1 cellular context compared by ENCODE assay signal in the genomic region with DNA sequence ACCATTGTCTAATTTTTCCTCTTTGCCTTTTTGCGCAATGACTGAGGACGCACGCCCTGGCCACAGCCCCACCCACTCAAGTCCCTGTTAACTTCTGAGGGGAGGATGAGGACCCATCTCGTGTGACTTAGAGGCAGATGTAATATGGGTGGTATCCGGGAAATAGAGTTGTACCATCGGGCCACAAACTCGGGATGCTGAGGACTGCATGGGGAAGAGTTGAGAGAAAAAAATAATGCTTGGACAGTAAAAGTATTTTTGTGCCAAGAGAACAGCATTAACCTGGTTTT.
A peak's percentile ranks its signal among the peaks of the same experiment; 100 is the strongest.
TF ChIP-seq lines count a peak whose summit lies in the region.

No MANE protein-coding gene starts in this region.

TF ChIP-seq in K562, 482 proteins besides CTCF, POLR2A, EP300 and RAD21 (continued from another document):
- TF ChIP-seq, protein P1, sequence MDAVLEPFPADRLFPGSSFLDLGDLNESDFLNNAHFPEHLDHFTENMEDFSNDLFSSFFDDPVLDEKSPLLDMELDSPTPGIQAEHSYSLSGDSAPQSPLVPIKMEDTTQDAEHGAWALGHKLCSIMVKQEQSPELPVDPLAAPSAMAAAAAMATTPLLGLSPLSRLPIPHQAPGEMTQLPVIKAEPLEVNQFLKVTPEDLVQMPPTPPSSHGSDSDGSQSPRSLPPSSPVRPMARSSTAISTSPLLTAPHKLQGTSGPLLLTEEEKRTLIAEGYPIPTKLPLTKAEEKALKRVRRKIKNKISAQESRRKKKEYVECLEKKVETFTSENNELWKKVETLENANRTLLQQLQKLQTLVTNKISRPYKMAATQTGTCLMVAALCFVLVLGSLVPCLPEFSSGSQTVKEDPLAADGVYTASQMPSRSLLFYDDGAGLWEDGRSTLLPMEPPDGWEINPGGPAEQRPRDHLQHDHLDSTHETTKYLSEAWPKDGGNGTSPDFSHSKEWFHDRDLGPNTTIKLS (IDR thresholded peaks at IDR 0.05; ENCODE audit: borderline replicate concordance, low read depth), result peak; percentile 23; the same call in 1 of the 2 replicates
- TF ChIP-seq, protein P2, sequence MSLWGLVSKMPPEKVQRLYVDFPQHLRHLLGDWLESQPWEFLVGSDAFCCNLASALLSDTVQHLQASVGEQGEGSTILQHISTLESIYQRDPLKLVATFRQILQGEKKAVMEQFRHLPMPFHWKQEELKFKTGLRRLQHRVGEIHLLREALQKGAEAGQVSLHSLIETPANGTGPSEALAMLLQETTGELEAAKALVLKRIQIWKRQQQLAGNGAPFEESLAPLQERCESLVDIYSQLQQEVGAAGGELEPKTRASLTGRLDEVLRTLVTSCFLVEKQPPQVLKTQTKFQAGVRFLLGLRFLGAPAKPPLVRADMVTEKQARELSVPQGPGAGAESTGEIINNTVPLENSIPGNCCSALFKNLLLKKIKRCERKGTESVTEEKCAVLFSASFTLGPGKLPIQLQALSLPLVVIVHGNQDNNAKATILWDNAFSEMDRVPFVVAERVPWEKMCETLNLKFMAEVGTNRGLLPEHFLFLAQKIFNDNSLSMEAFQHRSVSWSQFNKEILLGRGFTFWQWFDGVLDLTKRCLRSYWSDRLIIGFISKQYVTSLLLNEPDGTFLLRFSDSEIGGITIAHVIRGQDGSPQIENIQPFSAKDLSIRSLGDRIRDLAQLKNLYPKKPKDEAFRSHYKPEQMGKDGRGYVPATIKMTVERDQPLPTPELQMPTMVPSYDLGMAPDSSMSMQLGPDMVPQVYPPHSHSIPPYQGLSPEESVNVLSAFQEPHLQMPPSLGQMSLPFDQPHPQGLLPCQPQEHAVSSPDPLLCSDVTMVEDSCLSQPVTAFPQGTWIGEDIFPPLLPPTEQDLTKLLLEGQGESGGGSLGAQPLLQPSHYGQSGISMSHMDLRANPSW (CRISPR knock-in tag; IDR thresholded peaks at IDR 0.05), result 0 out of 2 replicates have a peak, but pooled peaks have one; percentile 18
- no peak for TF ChIP-seq NR1H2 (CRISPR knock-in tag; IDR thresholded peaks at IDR 0.05)
- TF ChIP-seq, protein P3, sequence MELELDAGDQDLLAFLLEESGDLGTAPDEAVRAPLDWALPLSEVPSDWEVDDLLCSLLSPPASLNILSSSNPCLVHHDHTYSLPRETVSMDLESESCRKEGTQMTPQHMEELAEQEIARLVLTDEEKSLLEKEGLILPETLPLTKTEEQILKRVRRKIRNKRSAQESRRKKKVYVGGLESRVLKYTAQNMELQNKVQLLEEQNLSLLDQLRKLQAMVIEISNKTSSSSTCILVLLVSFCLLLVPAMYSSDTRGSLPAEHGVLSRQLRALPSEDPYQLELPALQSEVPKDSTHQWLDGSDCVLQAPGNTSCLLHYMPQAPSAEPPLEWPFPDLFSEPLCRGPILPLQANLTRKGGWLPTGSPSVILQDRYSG (tag; conservative IDR thresholded peaks at IDR 0.05; ENCODE audit: low read depth), result 0 out of 2 replicates have a peak, but pooled peaks have one; percentile 22
- TF ChIP-seq RNF2 (IDR thresholded peaks at IDR 0.05), result no peak; the same call in 1 of the 2 replicates
- TF ChIP-seq, protein P4, sequence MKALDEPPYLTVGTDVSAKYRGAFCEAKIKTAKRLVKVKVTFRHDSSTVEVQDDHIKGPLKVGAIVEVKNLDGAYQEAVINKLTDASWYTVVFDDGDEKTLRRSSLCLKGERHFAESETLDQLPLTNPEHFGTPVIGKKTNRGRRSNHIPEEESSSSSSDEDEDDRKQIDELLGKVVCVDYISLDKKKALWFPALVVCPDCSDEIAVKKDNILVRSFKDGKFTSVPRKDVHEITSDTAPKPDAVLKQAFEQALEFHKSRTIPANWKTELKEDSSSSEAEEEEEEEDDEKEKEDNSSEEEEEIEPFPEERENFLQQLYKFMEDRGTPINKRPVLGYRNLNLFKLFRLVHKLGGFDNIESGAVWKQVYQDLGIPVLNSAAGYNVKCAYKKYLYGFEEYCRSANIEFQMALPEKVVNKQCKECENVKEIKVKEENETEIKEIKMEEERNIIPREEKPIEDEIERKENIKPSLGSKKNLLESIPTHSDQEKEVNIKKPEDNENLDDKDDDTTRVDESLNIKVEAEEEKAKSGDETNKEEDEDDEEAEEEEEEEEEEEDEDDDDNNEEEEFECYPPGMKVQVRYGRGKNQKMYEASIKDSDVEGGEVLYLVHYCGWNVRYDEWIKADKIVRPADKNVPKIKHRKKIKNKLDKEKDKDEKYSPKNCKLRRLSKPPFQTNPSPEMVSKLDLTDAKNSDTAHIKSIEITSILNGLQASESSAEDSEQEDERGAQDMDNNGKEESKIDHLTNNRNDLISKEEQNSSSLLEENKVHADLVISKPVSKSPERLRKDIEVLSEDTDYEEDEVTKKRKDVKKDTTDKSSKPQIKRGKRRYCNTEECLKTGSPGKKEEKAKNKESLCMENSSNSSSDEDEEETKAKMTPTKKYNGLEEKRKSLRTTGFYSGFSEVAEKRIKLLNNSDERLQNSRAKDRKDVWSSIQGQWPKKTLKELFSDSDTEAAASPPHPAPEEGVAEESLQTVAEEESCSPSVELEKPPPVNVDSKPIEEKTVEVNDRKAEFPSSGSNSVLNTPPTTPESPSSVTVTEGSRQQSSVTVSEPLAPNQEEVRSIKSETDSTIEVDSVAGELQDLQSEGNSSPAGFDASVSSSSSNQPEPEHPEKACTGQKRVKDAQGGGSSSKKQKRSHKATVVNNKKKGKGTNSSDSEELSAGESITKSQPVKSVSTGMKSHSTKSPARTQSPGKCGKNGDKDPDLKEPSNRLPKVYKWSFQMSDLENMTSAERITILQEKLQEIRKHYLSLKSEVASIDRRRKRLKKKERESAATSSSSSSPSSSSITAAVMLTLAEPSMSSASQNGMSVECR (CRISPR knock-in tag; IDR thresholded peaks at IDR 0.05), result peak; percentile 7; the same call in 1 of the 2 replicates
- no peak for TF ChIP-seq KDM1A (IDR thresholded peaks at IDR 0.05)
- TF ChIP-seq, protein P5, sequence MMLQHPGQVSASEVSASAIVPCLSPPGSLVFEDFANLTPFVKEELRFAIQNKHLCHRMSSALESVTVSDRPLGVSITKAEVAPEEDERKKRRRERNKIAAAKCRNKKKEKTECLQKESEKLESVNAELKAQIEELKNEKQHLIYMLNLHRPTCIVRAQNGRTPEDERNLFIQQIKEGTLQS (IDR thresholded peaks at IDR 0.05), result no peak
- TF ChIP-seq, protein P5 (CRISPR knock-in tag; conservative IDR thresholded peaks at IDR 0.05), result peak; percentile 7; the same call in 1 of the 2 replicates
- TF ChIP-seq, protein P6, sequence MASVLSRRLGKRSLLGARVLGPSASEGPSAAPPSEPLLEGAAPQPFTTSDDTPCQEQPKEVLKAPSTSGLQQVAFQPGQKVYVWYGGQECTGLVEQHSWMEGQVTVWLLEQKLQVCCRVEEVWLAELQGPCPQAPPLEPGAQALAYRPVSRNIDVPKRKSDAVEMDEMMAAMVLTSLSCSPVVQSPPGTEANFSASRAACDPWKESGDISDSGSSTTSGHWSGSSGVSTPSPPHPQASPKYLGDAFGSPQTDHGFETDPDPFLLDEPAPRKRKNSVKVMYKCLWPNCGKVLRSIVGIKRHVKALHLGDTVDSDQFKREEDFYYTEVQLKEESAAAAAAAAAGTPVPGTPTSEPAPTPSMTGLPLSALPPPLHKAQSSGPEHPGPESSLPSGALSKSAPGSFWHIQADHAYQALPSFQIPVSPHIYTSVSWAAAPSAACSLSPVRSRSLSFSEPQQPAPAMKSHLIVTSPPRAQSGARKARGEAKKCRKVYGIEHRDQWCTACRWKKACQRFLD (CRISPR knock-in tag; IDR thresholded peaks at IDR 0.05), result no peak; the same call in 1 of the 2 replicates
- no peak for TF ChIP-seq DDX20 (tag; IDR thresholded peaks at IDR 0.05; ENCODE audit: low read depth)
- TF ChIP-seq BHLHE40 (IDR thresholded peaks at IDR 0.05; ENCODE audit: low read length), result no peak
- TF ChIP-seq, protein P7, sequence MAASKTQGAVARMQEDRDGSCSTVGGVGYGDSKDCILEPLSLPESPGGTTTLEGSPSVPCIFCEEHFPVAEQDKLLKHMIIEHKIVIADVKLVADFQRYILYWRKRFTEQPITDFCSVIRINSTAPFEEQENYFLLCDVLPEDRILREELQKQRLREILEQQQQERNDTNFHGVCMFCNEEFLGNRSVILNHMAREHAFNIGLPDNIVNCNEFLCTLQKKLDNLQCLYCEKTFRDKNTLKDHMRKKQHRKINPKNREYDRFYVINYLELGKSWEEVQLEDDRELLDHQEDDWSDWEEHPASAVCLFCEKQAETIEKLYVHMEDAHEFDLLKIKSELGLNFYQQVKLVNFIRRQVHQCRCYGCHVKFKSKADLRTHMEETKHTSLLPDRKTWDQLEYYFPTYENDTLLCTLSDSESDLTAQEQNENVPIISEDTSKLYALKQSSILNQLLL (CRISPR knock-in tag; IDR thresholded peaks at IDR 0.05; ENCODE audit: borderline replicate concordance), result no peak
- TF ChIP-seq ZNF431 (CRISPR knock-in tag; IDR thresholded peaks at IDR 0.05), result no peak
- no peak for TF ChIP-seq ATF1 (CRISPR knock-in tag; IDR thresholded peaks at IDR 0.05)
- peak; percentile 73 for TF ChIP-seq ATF1 (tag; IDR thresholded peaks at IDR 0.05)
- TF ChIP-seq, protein P8, sequence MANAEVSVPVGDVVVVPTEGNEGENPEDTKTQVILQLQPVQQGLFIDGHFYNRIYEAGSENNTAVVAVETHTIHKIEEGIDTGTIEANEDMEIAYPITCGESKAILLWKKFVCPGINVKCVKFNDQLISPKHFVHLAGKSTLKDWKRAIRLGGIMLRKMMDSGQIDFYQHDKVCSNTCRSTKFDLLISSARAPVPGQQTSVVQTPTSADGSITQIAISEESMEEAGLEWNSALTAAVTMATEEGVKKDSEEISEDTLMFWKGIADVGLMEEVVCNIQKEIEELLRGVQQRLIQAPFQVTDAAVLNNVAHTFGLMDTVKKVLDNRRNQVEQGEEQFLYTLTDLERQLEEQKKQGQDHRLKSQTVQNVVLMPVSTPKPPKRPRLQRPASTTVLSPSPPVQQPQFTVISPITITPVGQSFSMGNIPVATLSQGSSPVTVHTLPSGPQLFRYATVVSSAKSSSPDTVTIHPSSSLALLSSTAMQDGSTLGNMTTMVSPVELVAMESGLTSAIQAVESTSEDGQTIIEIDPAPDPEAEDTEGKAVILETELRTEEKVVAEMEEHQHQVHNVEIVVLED (CRISPR knock-in tag; IDR thresholded peaks at IDR 0.05), result no peak
- TF ChIP-seq, protein P9, sequence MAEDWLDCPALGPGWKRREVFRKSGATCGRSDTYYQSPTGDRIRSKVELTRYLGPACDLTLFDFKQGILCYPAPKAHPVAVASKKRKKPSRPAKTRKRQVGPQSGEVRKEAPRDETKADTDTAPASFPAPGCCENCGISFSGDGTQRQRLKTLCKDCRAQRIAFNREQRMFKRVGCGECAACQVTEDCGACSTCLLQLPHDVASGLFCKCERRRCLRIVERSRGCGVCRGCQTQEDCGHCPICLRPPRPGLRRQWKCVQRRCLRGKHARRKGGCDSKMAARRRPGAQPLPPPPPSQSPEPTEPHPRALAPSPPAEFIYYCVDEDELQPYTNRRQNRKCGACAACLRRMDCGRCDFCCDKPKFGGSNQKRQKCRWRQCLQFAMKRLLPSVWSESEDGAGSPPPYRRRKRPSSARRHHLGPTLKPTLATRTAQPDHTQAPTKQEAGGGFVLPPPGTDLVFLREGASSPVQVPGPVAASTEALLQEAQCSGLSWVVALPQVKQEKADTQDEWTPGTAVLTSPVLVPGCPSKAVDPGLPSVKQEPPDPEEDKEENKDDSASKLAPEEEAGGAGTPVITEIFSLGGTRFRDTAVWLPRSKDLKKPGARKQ (CRISPR knock-in tag; IDR thresholded peaks at IDR 0.05), result no peak
- TF ChIP-seq TEAD4 (IDR thresholded peaks at IDR 0.05; ENCODE audit: low read length), result no peak
- no peak for TF ChIP-seq TEAD4 (CRISPR knock-in tag; IDR thresholded peaks at IDR 0.05; ENCODE audit: borderline replicate concordance)
- no peak for TF ChIP-seq ZC3H11A (IDR thresholded peaks at IDR 0.05; ENCODE audit: low read depth, low read length)
- TF ChIP-seq, protein P10, sequence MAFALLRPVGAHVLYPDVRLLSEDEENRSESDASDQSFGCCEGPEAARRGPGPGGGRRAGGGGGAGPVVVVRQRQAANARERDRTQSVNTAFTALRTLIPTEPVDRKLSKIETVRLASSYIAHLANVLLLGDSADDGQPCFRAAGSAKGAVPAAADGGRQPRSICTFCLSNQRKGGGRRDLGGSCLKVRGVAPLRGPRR (CRISPR knock-in tag; IDR thresholded peaks at IDR 0.05), result no peak
- TF ChIP-seq STAG1 (CRISPR knock-in tag; IDR thresholded peaks at IDR 0.05; ENCODE audit: borderline replicate concordance), result no peak
- TF ChIP-seq, protein P11, sequence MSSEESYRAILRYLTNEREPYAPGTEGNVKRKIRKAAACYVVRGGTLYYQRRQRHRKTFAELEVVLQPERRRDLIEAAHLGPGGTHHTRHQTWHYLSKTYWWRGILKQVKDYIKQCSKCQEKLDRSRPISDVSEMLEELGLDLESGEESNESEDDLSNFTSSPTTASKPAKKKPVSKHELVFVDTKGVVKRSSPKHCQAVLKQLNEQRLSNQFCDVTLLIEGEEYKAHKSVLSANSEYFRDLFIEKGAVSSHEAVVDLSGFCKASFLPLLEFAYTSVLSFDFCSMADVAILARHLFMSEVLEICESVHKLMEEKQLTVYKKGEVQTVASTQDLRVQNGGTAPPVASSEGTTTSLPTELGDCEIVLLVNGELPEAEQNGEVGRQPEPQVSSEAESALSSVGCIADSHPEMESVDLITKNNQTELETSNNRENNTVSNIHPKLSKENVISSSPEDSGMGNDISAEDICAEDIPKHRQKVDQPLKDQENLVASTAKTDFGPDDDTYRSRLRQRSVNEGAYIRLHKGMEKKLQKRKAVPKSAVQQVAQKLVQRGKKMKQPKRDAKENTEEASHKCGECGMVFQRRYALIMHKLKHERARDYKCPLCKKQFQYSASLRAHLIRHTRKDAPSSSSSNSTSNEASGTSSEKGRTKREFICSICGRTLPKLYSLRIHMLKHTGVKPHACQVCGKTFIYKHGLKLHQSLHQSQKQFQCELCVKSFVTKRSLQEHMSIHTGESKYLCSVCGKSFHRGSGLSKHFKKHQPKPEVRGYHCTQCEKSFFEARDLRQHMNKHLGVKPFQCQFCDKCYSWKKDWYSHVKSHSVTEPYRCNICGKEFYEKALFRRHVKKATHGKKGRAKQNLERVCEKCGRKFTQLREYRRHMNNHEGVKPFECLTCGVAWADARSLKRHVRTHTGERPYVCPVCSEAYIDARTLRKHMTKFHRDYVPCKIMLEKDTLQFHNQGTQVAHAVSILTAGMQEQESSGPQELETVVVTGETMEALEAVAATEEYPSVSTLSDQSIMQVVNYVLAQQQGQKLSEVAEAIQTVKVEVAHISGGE (CRISPR knock-in tag; IDR thresholded peaks at IDR 0.05), result peak in 1 of 3 experiments; percentile 22; a peak in 1 of 6 replicates
- TF ChIP-seq CEBPG (CRISPR knock-in tag; IDR thresholded peaks at IDR 0.05), result peak; percentile 78
- TF ChIP-seq CEBPG (tag; conservative IDR thresholded peaks at IDR 0.05 in 1 of 2, IDR thresholded peaks at IDR 0.05 in 1 of 2), result peak; percentile 60 to 81; a peak in 3 of 4 replicates
- no peak for TF ChIP-seq POLR2H (tag; IDR thresholded peaks at IDR 0.05; ENCODE audit: low read depth)
- no peak for TF ChIP-seq HDGF (IDR thresholded peaks at IDR 0.05)
- TF ChIP-seq GABPB1 (CRISPR knock-in tag; IDR thresholded peaks at IDR 0.05), result no peak
- no peak for TF ChIP-seq THRAP3 (IDR thresholded peaks at IDR 0.05; ENCODE audit: borderline replicate concordance)
- TF ChIP-seq PHB (CRISPR knock-in tag; IDR thresholded peaks at IDR 0.05), result no peak
